11 cellular contexts compared by ENCODE assay signal in the genomic region with DNA sequence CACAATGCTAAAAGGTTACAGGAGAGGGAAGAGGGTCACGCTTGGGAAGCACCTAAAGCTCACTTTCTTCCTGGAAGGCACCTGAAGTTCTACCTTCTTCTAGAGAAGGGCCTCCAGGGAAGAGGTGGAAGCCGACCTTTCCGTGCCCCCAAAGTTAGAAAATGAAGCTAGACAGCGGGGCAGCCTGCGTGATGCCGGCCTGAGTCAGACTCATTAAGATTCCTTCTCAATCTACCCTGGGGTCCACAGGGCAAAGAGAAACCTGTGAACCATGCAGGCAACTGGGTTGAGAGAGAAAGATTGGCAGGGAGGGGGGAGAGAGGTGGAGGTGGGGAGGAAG. TPM values are rescaled to one million over a fixed set of nuclear protein-coding genes. Genes with fewer than 3 reads are reported as not detected.
DNase-seq lines count a peak whose midpoint lies in the region; ATAC-seq, FAIRE-seq and TF ChIP-seq lines count a peak whose summit lies in the region.
"Had no signal": no experiment of that assay in that cellular context is flagged by ENCODE, and none has a peak within 500 bp of the region (broad histone marks: within the 10 kb centered on the region; RNA-seq: fewer than 3 reads in every experiment).

No MANE protein-coding gene starts in this region.

- no peak overlapping the region for H3K27ac ChIP-seq in left ventricle myocardium inferior (replicated peaks)
- H3K27ac ChIP-seq in H9 (ENCODE audit: insufficient read length, low read depth, low read length) = no peak overlapping the region

- no peak overlapping the region for H3K4me3 Mint-ChIP-seq in H9
- H3K4me3 Mint-ChIP-seq: natural killer cell; T-helper 2 cell treated with Interferon-gamma antibody and Interleukin-4, amounts not matched to agents 5 μg/mL and 100 μg/mL, for 36 hours had no signal

- peak; percentile 78 for FAIRE-seq in RCC 7860 (lab: Jason Lieb, UNC)

- no peak overlapping the region for H3K23ac ChIP-seq in H9 (ENCODE audit: insufficient read length, low read depth, low read length)

- H3K27ac Mint-ChIP-seq in H9 = no peak overlapping the region
- H3K27ac Mint-ChIP-seq: T-helper 2 cell treated with Interferon-gamma antibody and Interleukin-4, amounts not matched to agents 5 μg/mL and 100 μg/mL, for 36 hours had no signal

- H3K9ac ChIP-seq in H9 (ENCODE audit: extremely low read depth, insufficient read length, low read length) = no peak overlapping the region

- no peaks in the 10 kb centered on the region for H3K23me2 ChIP-seq in H9 (ENCODE audit: insufficient read length, low read depth, low read length, poor library complexity, severe bottlenecking)

- H4K20me1 ChIP-seq in H9 (ENCODE audit: control insufficient read depth, insufficient read depth, insufficient read length) = no peaks in the 10 kb centered on the region

- H3K56ac ChIP-seq in H9 (ENCODE audit: insufficient read length, low read depth, low read length) = no peak overlapping the region

- no peaks in the 10 kb centered on the region for H3K36me3 ChIP-seq in left ventricle myocardium inferior

- no peak overlapping the region for H3K4ac ChIP-seq in H9 (ENCODE audit: low read depth, low read length)

- no peak overlapping the region for H3T11ph ChIP-seq in H9 (ENCODE audit: low read length)

- H4K91ac ChIP-seq in H9 (ENCODE audit: insufficient read length, low read depth, low read length) = no peak overlapping the region

- H2BK20ac ChIP-seq in H9 (ENCODE audit: low read depth, low read length, poor library complexity, severe bottlenecking) = no peak overlapping the region

- H3K9me3 Mint-ChIP-seq in H9 = no peaks in the 10 kb centered on the region
- H3K9me3 Mint-ChIP-seq: natural killer cell; T-helper 2 cell treated with Interferon-gamma antibody and Interleukin-4, amounts not matched to agents 5 μg/mL and 100 μg/mL, for 36 hours had no signal

- H3K27me3 ChIP-seq in left ventricle myocardium inferior (ENCODE audit: low read depth) = peaks cover 45% of the 10 kb centered on the region
- H3K27me3 ChIP-seq in H9 (ENCODE audit: insufficient read depth, low read length) = no peaks in the 10 kb centered on the region; the same call in 1 of the 2 replicates

- H4K5ac ChIP-seq in H9 (ENCODE audit: insufficient read length, low read depth, low read length) = no peak overlapping the region

- peaks cover 9% of the 10 kb centered on the region for H3K4me1 ChIP-seq in left ventricle myocardium inferior
- no peaks in the 10 kb centered on the region for H3K4me1 ChIP-seq in H9 (ENCODE audit: insufficient read depth, low read length)

- H2BK12ac ChIP-seq in H9 (ENCODE audit: insufficient read length, low read depth, low read length) = no peak overlapping the region

- H3K18ac ChIP-seq in H9 (ENCODE audit: insufficient read length, low read depth, low read length) = no peak overlapping the region

- peaks cover 23% of the 10 kb centered on the region for H3K27me3 Mint-ChIP-seq in H9 (ENCODE audit: low read depth)

- no peaks in the 10 kb centered on the region for H3K79me2 ChIP-seq in H9 (ENCODE audit: insufficient read depth, low read length)

- H3K9me3 ChIP-seq in left ventricle myocardium inferior (replicated peaks) (no peaks in the 10 kb centered on the region), H9 (ENCODE audit: control insufficient read depth, low read depth, low read length) (no peaks in the 10 kb centered on the region)

- H2BK5ac ChIP-seq in H9 (ENCODE audit: insufficient read length, low read length) = no peak overlapping the region

- H2AK5ac ChIP-seq in H9 (ENCODE audit: insufficient read length, low read length) = no peak overlapping the region

- no peak overlapping the region for H4K8ac ChIP-seq in H9 (replicated peaks; ENCODE audit: insufficient read length, low read depth, low read length)

- intact Hi-C loops in left ventricle myocardium inferior (cut with micrococcal nuclease) = no loop called here

- H3K4me1 Mint-ChIP-seq in H9 = peaks cover 15 to 24% of the 10 kb centered on the region in 2 experiments

- no peak overlapping the region for H2BK120ac ChIP-seq in H9 (ENCODE audit: low read depth, low read length, poor library complexity, severe bottlenecking)

- H2BK15ac ChIP-seq in H9 (ENCODE audit: low read depth, low read length) = no peak overlapping the region

- TF ChIP-seq CTCF in left ventricle myocardium inferior (IDR thresholded peaks at IDR 0.05; ENCODE audit: borderline replicate concordance) (no peak), H9 (conservative IDR thresholded peaks at IDR 0.05) (no peak)

- DNase-seq in A172 (ENCODE audit: low spot score) (peak; percentile 64), RCC 7860 (ENCODE audit: low spot score) (peak; percentile 80), iris pigment epithelial cell (ENCODE audit: low read depth) (peak; percentile 45), DMS153 (lab: John Stamatoyannopoulos, UW) (no peak), left ventricle myocardium inferior (no peak), H9 (no peak)
- DNase-seq: natural killer cell, NCI-H1694 had no signal

- H3K4me3 ChIP-seq in GM08714 (ENCODE audit: low read length) (peak overlapping the region; percentile 59), left ventricle myocardium inferior (no peak overlapping the region)

- H3K14ac ChIP-seq in H9 (ENCODE audit: insufficient read depth, low read length) = no peak overlapping the region

- H2AFZ ChIP-seq in H9 (ENCODE audit: low read length) = no peak overlapping the region

- ATAC-seq in HG03432 (IDR thresholded peaks at IDR 0.05; ENCODE audit: unreplicated experiment) = no peak

- no peak overlapping the region for H3K4me2 ChIP-seq in H9 (ENCODE audit: insufficient read depth, insufficient read length, low read length)

- WGBS in H9 (ENCODE audit: extremely low coverage, insufficient read length, low lambda C conversion rate) = no CpG with 5 or more reads among the region's 6 CpGs

- no peaks in the 10 kb centered on the region for H3K36me3 Mint-ChIP-seq in H9 (ENCODE audit: insufficient read depth in 1 of 3, low read depth in 3 of 3)
- H3K36me3 Mint-ChIP-seq: natural killer cell had no signal

- no peaks in the 10 kb centered on the region for H3K79me1 ChIP-seq in H9 (ENCODE audit: insufficient read depth, low read depth, low read length, poor library complexity, severe bottlenecking)

RNA-seq across cellular contexts. Expression of gene CCDC167, which starts 54.8 kb away (rescaled TPM):
- 53.8 and 96.5 TPM in 2 replicates for total RNA-seq in A172 (2014; rRNA removed; shearing (Covaris generic))
- total RNA-seq in left ventricle myocardium inferior (28.1 TPM), H9 (2021) (28.0 and 31.9 TPM in 2 replicates)

Comparison
In these comparisons a context has a peak if more than half of its experiments do, and no peak if none do; other contexts are left out.
1. DNase-seq: peak in A172 (single experiment), RCC 7860 (single experiment) and iris pigment epithelial cell (single experiment); none in DMS153 (single experiment), left ventricle myocardium inferior (single experiment) and H9 (single experiment).